23 cellular contexts compared by ENCODE assay signal in genomic region chr12:76445469-76445868, GRCh38.
DNase-seq lines count a peak whose midpoint lies in the region; ATAC-seq and TF ChIP-seq lines count a peak whose summit lies in the region.
"Had no signal": no experiment of that assay in that cellular context is flagged by ENCODE, and none has a peak within 500 bp of the region (broad histone marks: within the 10 kb centered on the region; RNA-seq: fewer than 3 reads in every experiment).

No MANE protein-coding gene starts in this region.

- H4K20me1 ChIP-seq in GM23248 (ENCODE audit: insufficient read depth), result no peaks in the 10 kb centered on the region
- peaks cover 11% of the 10 kb centered on the region; the same call in 1 of the 2 replicates for H4K20me1 ChIP-seq in IMR-90 (ENCODE audit: insufficient read depth, low read length)

- no peak overlapping the region for H2AK9ac ChIP-seq in IMR-90 (replicated peaks; ENCODE audit: low read depth, low read length, poor library complexity)

- TF ChIP-seq POLR2A in IMR-90 (IDR thresholded peaks at IDR 0.05; ENCODE audit: low read depth, low read length) (no peak), transverse colon (IDR thresholded peaks at IDR 0.05) (no peak)

- H3K4me2 ChIP-seq in GM23248 (ENCODE audit: unreplicated experiment) (no peak overlapping the region), IMR-90 (ENCODE audit: low read depth, low read length) (no peak overlapping the region)

- H3K4me3 ChIP-seq in GM23248 (no peak overlapping the region), IMR-90 (ENCODE audit: insufficient read depth, low read depth, low read length) (no peak overlapping the region), transverse colon (no peak overlapping the region), coronary artery (no peak overlapping the region)
- H3K4me3 ChIP-seq: body of pancreas had no signal

- H4K91ac ChIP-seq in IMR-90 (ENCODE audit: insufficient read depth, low read depth, low read length), result no peak overlapping the region

- ATAC-seq in IMR-90 (ENCODE audit: low read depth) (no peak), HG03095 (IDR thresholded peaks at IDR 0.05; ENCODE audit: unreplicated experiment) (no peak)
- ATAC-seq: body of pancreas, left colon, Panc1, right cardiac atrium, T-cell had no signal

- in situ Hi-C loops in GM23248 (cut with MboI) (no loop called here), IMR-90 (cut with MboI; ENCODE audit: low sequenced_read_pairs) (no loop called here), transverse colon (cut with MboI; ENCODE audit: low pct_ligation_motif_present in 1 of 4, low pct_unique_long_range_greater_than_20kb in 1 of 4, low sequenced_read_pairs in 3 of 4) (no loop called here)

- no peak overlapping the region for H3K56ac ChIP-seq in IMR-90 (ENCODE audit: extremely low read depth, insufficient read depth, low read length)

- H3K4me1 ChIP-seq in GM23248 (ENCODE audit: insufficient read depth), result peaks cover 34% of the 10 kb centered on the region
- peaks cover 3% of the 10 kb centered on the region; the same call in 1 of the 2 replicates for H3K4me1 ChIP-seq in IMR-90 (ENCODE audit: control insufficient read depth, insufficient read depth, low read length)
- peaks cover 0 to 5% (median 0%) of the 10 kb centered on the region in 4 donors for H3K4me1 ChIP-seq in transverse colon
- H3K4me1 ChIP-seq: body of pancreas had no signal

- peaks cover 36% of the 10 kb centered on the region for H3F3A ChIP-seq in GM23248 (ENCODE audit: insufficient read depth)

- POLR2A ChIA-PET in IMR-90 (lab: Charles Lee; ENCODE audit: unreplicated experiment), result no interaction called here

- no peak overlapping the region for H2BK20ac ChIP-seq in IMR-90 (ENCODE audit: low read depth, low read length)

- no peak overlapping the region for H3K4ac ChIP-seq in IMR-90 (ENCODE audit: low read depth, low read length)

- CTCF ChIA-PET in IMR-90 (lab: Yijun Ruan, JAX), result no interaction called here

- H3K9me1 ChIP-seq in IMR-90 (ENCODE audit: insufficient read depth, low read length), result no peaks in the 10 kb centered on the region

- H2AFZ ChIP-seq in GM23248, result no peak overlapping the region
- H2AFZ ChIP-seq in IMR-90 (replicated peaks; ENCODE audit: low read length, poor library complexity), result no peak overlapping the region

- H3K27me3 ChIP-seq in GM23248 (replicated peaks; ENCODE audit: insufficient read depth) (no peaks in the 10 kb centered on the region), IMR-90 (ENCODE audit: control insufficient read depth, insufficient read depth, low read length) (no peaks in the 10 kb centered on the region), transverse colon (no peaks in the 10 kb centered on the region)
- H3K27me3 ChIP-seq: body of pancreas had no signal

- H3K9me2 ChIP-seq in GM23248 (ENCODE audit: insufficient read depth), result no peaks in the 10 kb centered on the region

- dilution Hi-C loops in IMR-90 (cut with HindIII; ENCODE audit: low sequenced_read_pairs, unreplicated experiment), result no loop called here

- H2AK5ac ChIP-seq in IMR-90 (ENCODE audit: low read depth, low read length), result no peak overlapping the region

- 72 to 73% methylated on average over 1 of the region's 1 CpG for WGBS in GM23248 (ENCODE audit: low coverage in 1 of 2, low lambda C conversion rate in 2 of 2, missing lambda C conversion rate in 2 of 2), 2 experiments
- no CpG with 5 or more reads among the region's 1 CpG for WGBS in IMR-90 (ENCODE audit: extremely low coverage in 2 of 2, insufficient read length in 1 of 2), 2 experiments
- 91 to 100% methylated on average over 1 of the region's 1 CpG for WGBS in transverse colon (ENCODE audit: low coverage in 1 of 2), 2 donors

- no peak overlapping the region for H3K9ac ChIP-seq in GM23248
- no peak overlapping the region for H3K9ac ChIP-seq in IMR-90 (ENCODE audit: low read depth, low read length)

- no TSS peak for BruUV-seq in IMR-90 (replicated peaks; lab: Mats Ljungman, UMichigan)

- H2BK120ac ChIP-seq in IMR-90 (ENCODE audit: low read depth, low read length), result no peak overlapping the region

- no peak overlapping the region for H3K14ac ChIP-seq in IMR-90 (replicated peaks; ENCODE audit: low read depth, low read length)

- no peak overlapping the region for H2BK15ac ChIP-seq in IMR-90 (ENCODE audit: low read depth, low read length)

- no peak for TF ChIP-seq RAD21 in IMR-90 (IDR thresholded peaks at IDR 0.05; ENCODE audit: low read length)

- peak overlapping the region; percentile 12; the same call in 1 of the 2 replicates for H3K27ac ChIP-seq in GM23248
- no peak overlapping the region for H3K27ac ChIP-seq in IMR-90 (ENCODE audit: insufficient read depth, low read length)
- H3K27ac ChIP-seq in transverse colon, result no peak overlapping the region
- no peak overlapping the region for H3K27ac ChIP-seq in coronary artery
- H3K27ac ChIP-seq: body of pancreas had no signal

- TF ChIP-seq CTCF in IMR-90 (conservative IDR thresholded peaks at IDR 0.05; ENCODE audit: low read depth, low read length) (no peak), transverse colon (IDR thresholded peaks at IDR 0.05) (no peak), coronary artery (IDR thresholded peaks at IDR 0.05) (no peak)

- H3K79me2 ChIP-seq in GM23248 (ENCODE audit: insufficient read depth), result peaks cover 83% of the 10 kb centered on the region

- intact Hi-C loops in IMR-90 (cut with micrococcal nuclease) (no loop called here), transverse colon (cut with DNase I; ENCODE audit: low total_unique reads) (no loop called here)

- no peak overlapping the region for H2BK5ac ChIP-seq in IMR-90 (ENCODE audit: low read depth, low read length, poor library complexity, severe bottlenecking)

- TF ChIP-seq EP300 in transverse colon (IDR thresholded peaks at IDR 0.05; ENCODE audit: low read depth), result no peak

- DNase-seq in GM03348 (ENCODE audit: low spot score), result peak; percentile 11
- DNase-seq in GM23248, result peak; percentile 30
- peak; percentile 21 for DNase-seq in IMR-90
- DNase-seq in iris pigment epithelial cell (ENCODE audit: low read depth), result peak; percentile 33
- no peak for DNase-seq in LoVo (ENCODE audit: low spot score)
- no peak for DNase-seq in transverse colon
- no peak for DNase-seq in coronary artery (ENCODE audit: low spot score)
- DNase-seq: activated CD8-positive, alpha-beta memory T cell treated with anti-CD3 and anti-CD28 coated beads for 24 hours; activated naive CD8-positive, alpha-beta T cell treated with anti-CD3 and anti-CD28 coated beads, Interleukin-2, amount 10 ng/mL, durations not matched to agents 7 days and 5 days; activated T-cell treated with anti-CD3 and anti-CD28 coated beads, Interleukin-2, amount 50 U/mL, for 48 hours; body of pancreas; CD4-positive, CD25-positive, alpha-beta regulatory T cell; cerebellar nuclear complex; glutamatergic neuron; KG1; left colon; NCI-H1417 treated with DMSO at 0.1 percent for 48 hours; NCI-H2107; NCI-H510A; right cardiac atrium; T-cell had no signal

- peaks cover 11 to 31% of the 10 kb centered on the region in 2 experiments; a peak in 3 of 4 replicates for H3K79me1 ChIP-seq in IMR-90 (ENCODE audit: low read depth in 1 of 2, low read length in 2 of 2)

- H3K36me3 ChIP-seq in GM23248 (ENCODE audit: low read depth) (no peaks in the 10 kb centered on the region), IMR-90 (ENCODE audit: control insufficient read depth, insufficient read depth, low read length) (peaks cover 2% of the 10 kb centered on the region; the same call in 1 of the 2 replicates), transverse colon (no peaks in the 10 kb centered on the region)

- H4K5ac ChIP-seq in IMR-90 (ENCODE audit: low read depth, low read length), result no peak overlapping the region

- H4K8ac ChIP-seq in IMR-90 (ENCODE audit: low read depth in 2 of 2, low read length in 2 of 2), result no peak overlapping the region

- H3K23ac ChIP-seq in IMR-90 (ENCODE audit: low read depth, low read length), result no peak overlapping the region

- no peaks in the 10 kb centered on the region for H3K9me3 ChIP-seq in GM23248 (ENCODE audit: low read depth)
- no peaks in the 10 kb centered on the region for H3K9me3 ChIP-seq in IMR-90 (ENCODE audit: control insufficient read depth, insufficient read depth, low read length)
- no peaks in the 10 kb centered on the region for H3K9me3 ChIP-seq in transverse colon
- H3K9me3 ChIP-seq: body of pancreas had no signal

- H3K18ac ChIP-seq in IMR-90 (ENCODE audit: low read depth, low read length), result no peak overlapping the region

TF ChIP-seq in IMR-90, 13 proteins besides CTCF, POLR2A, EP300 and RAD21 (continues in another document):
- TF ChIP-seq, protein P1, sequence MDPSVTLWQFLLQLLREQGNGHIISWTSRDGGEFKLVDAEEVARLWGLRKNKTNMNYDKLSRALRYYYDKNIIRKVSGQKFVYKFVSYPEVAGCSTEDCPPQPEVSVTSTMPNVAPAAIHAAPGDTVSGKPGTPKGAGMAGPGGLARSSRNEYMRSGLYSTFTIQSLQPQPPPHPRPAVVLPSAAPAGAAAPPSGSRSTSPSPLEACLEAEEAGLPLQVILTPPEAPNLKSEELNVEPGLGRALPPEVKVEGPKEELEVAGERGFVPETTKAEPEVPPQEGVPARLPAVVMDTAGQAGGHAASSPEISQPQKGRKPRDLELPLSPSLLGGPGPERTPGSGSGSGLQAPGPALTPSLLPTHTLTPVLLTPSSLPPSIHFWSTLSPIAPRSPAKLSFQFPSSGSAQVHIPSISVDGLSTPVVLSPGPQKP (IDR thresholded peaks at IDR 0.05; ENCODE audit: borderline replicate concordance, low read depth, low read length), result no peak
- TF ChIP-seq RFX5 (IDR thresholded peaks at IDR 0.05; ENCODE audit: low read depth, low read length) (no peak), MAZ (IDR thresholded peaks at IDR 0.05; ENCODE audit: borderline replicate concordance, low read depth, low read length) (no peak), FOS (IDR thresholded peaks at IDR 0.05; ENCODE audit: low read depth, low read length) (no peak), BHLHE40 (IDR thresholded peaks at IDR 0.05; ENCODE audit: low read depth, low read length) (no peak), CEBPB (IDR thresholded peaks at IDR 0.05; ENCODE audit: low read depth, low read length) (no peak), MAFK (IDR thresholded peaks at IDR 0.05; ENCODE audit: low read depth, low read length) (no peak), RCOR1 (IDR thresholded peaks at IDR 0.05; ENCODE audit: insufficient replicate concordance, low read length) (no peak), NFE2L2 (IDR thresholded peaks at IDR 0.05; ENCODE audit: low read depth, low read length) (no peak), MXI1 (IDR thresholded peaks at IDR 0.05; ENCODE audit: borderline replicate concordance, low read depth, low read length) (no peak), CHD1 (IDR thresholded peaks at IDR 0.05; ENCODE audit: low read depth, low read length) (no peak)
- TF ChIP-seq, protein P2, sequence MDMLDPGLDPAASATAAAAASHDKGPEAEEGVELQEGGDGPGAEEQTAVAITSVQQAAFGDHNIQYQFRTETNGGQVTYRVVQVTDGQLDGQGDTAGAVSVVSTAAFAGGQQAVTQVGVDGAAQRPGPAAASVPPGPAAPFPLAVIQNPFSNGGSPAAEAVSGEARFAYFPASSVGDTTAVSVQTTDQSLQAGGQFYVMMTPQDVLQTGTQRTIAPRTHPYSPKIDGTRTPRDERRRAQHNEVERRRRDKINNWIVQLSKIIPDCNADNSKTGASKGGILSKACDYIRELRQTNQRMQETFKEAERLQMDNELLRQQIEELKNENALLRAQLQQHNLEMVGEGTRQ (IDR thresholded peaks at IDR 0.05; ENCODE audit: low read depth, low read length), result no peak

Comparison
In these comparisons a context has a peak if more than half of its experiments do, and no peak if none do; other contexts are left out.
1. DNase-seq: peak in GM03348 (single experiment), GM23248 (single experiment), IMR-90 (single experiment) and iris pigment epithelial cell (single experiment); none in LoVo (single experiment), transverse colon (single experiment) and coronary artery (single experiment).